ENCODE assay signal across 13 cellular contexts in the genomic region with DNA sequence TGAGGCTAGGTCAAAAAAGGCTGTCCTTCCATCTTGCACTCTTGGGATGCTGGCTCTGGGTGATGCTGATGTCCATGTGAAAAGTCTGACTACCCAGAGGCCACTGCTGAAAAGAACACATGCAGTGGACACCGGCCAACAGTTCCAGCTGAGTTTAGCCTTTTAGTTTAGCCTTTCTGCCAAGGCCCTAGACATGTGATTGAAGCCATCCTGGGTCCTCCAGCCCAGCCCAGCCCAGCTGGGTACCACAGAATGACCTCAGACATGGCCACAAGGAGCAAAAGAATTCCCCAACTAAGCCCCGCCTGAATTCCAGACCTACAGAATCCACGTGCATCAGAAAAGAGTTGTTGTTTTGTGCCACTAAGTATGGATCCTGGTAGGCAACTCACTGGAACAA. TPM values are rescaled to one million over a fixed set of nuclear protein-coding genes. Genes with fewer than 3 reads are reported as not detected.
A peak's percentile ranks its signal among the peaks of the same experiment; 100 is the strongest.
DNase-seq lines count a peak whose midpoint lies in the region; ATAC-seq and TF ChIP-seq lines count a peak whose summit lies in the region.
"Had no signal": no experiment of that assay in that cellular context is flagged by ENCODE, and none has a peak within 500 bp of the region (broad histone marks: within the 10 kb centered on the region; RNA-seq: fewer than 3 reads in every experiment).

No MANE protein-coding gene starts in this region.

- H3K27ac ChIP-seq in OCI-LY7 (ENCODE audit: low read depth, low read length, poor library complexity, severe bottlenecking) (peak overlapping the region; percentile 97), osteoblast (ENCODE audit: low read depth, low read length) (no peak overlapping the region)
- no peak overlapping the region for H3K27ac ChIP-seq in CD8-positive, alpha-beta memory T cell (ENCODE audit: low read depth, low read length)
- H3K27ac ChIP-seq: adrenal gland, pancreas had no signal

- peak overlapping the region in 1 of 7 donors; percentile 66 for H3K4me3 Mint-ChIP-seq in CD8-positive, alpha-beta memory T cell

- TF ChIP-seq CTCF in OCI-LY7 (conservative IDR thresholded peaks at IDR 0.05; ENCODE audit: low read length) (no peak), osteoblast (IDR thresholded peaks at IDR 0.05; ENCODE audit: extremely low read depth, low read depth, low read length) (no peak)

- H3K36me3 ChIP-seq in OCI-LY7 (ENCODE audit: insufficient read depth, low read length): peaks cover 32% of the 10 kb centered on the region
- H3K36me3 ChIP-seq in osteoblast (ENCODE audit: insufficient read depth, low read length): no peaks in the 10 kb centered on the region
- no peaks in the 10 kb centered on the region for H3K36me3 ChIP-seq in CD8-positive, alpha-beta memory T cell (ENCODE audit: insufficient read depth, low read length)
- H3K36me3 ChIP-seq: adrenal gland, pancreas had no signal

- no peaks in the 10 kb centered on the region for H3K9me3 ChIP-seq in OCI-LY7 (ENCODE audit: low read length)
- no peaks in the 10 kb centered on the region for H3K9me3 ChIP-seq in osteoblast (ENCODE audit: low read depth, low read length)
- H3K9me3 ChIP-seq in CD8-positive, alpha-beta memory T cell (ENCODE audit: low read length): no peaks in the 10 kb centered on the region
- H3K9me3 ChIP-seq: adrenal gland, pancreas had no signal

- ATAC-seq in GM21619 (IDR thresholded peaks at IDR 0.05; ENCODE audit: unreplicated experiment): no peak
- ATAC-seq: pancreas had no signal

- no peaks in the 10 kb centered on the region for H3K9me2 ChIP-seq in OCI-LY7 (ENCODE audit: insufficient read depth, low read length)

- H2AFZ ChIP-seq in OCI-LY7 (ENCODE audit: low read length): no peak overlapping the region
- no peak overlapping the region for H2AFZ ChIP-seq in osteoblast (ENCODE audit: low read length)

- CTCF ChIA-PET in OCI-LY7 (lab: Charles Lee; ENCODE audit: unreplicated experiment): no interaction called here
- CTCF ChIA-PET in CD8-positive, alpha-beta memory T cell (lab: Charles Lee): interaction anchor here (1.2 to 8.8 kb wide), 4 partner anchors 62 to 112 kb away, joined by 3 to 183 read pairs (median 85); a partner anchor contains a TSS

- H3K9me3 Mint-ChIP-seq in CD8-positive, alpha-beta memory T cell: no peaks in the 10 kb centered on the region

- intact Hi-C loops in OCI-LY7 (cut with micrococcal nuclease; ENCODE audit: unreplicated experiment): no loop called here

- no peaks in the 10 kb centered on the region for H3K27me3 ChIP-seq in osteoblast (ENCODE audit: insufficient read depth, low read length)
- no peaks in the 10 kb centered on the region for H3K27me3 ChIP-seq in CD8-positive, alpha-beta memory T cell (ENCODE audit: insufficient read depth, low read length, poor library complexity, severe bottlenecking)
- H3K27me3 ChIP-seq: adrenal gland, pancreas had no signal

- POLR2A ChIA-PET in OCI-LY7 (lab: Charles Lee): no interaction called here
- POLR2A ChIA-PET in CD8-positive, alpha-beta memory T cell (lab: Charles Lee): no interaction called here

- H3K79me2 ChIP-seq in OCI-LY7 (ENCODE audit: insufficient read depth, low read depth, low read length) (peaks cover 11% of the 10 kb centered on the region; the same call in 1 of the 2 replicates), osteoblast (ENCODE audit: insufficient read depth, low read length) (no peaks in the 10 kb centered on the region)

- peak overlapping the region in 2 of 8 donors; percentile 32 to 38 for H3K27ac Mint-ChIP-seq in CD8-positive, alpha-beta memory T cell

- no peaks in the 10 kb centered on the region for H4K20me1 ChIP-seq in OCI-LY7 (ENCODE audit: insufficient read depth, low read length)
- H4K20me1 ChIP-seq in osteoblast (ENCODE audit: insufficient read depth, low read length): no peaks in the 10 kb centered on the region

- peaks cover 19 to 27% (median 27%) of the 10 kb centered on the region in 3 donors for H3K4me1 Mint-ChIP-seq in CD8-positive, alpha-beta memory T cell

- peaks cover 0 to 2% of the 10 kb centered on the region in 2 donors for H3K27me3 Mint-ChIP-seq in CD8-positive, alpha-beta memory T cell

- H3K4me3 ChIP-seq in OCI-LY7 (ENCODE audit: low read depth, low read length, poor library complexity, severe bottlenecking) (peak overlapping the region; percentile 4), osteoblast (ENCODE audit: insufficient read depth, low read length) (no peak overlapping the region)
- no peak overlapping the region for H3K4me3 ChIP-seq in CD8-positive, alpha-beta memory T cell (ENCODE audit: low read length)
- H3K4me3 ChIP-seq: adrenal gland, pancreas had no signal

- peaks cover 6 to 14% (median 9%) of the 10 kb centered on the region in 3 donors for H3K36me3 Mint-ChIP-seq in CD8-positive, alpha-beta memory T cell

- BruUV-seq in OCI-LY7 (replicated peaks; lab: Mats Ljungman, UMichigan): no TSS peak

- H3K4me1 ChIP-seq in OCI-LY7 (ENCODE audit: insufficient read depth, low read length, poor library complexity, severe bottlenecking) (peaks cover 54% of the 10 kb centered on the region), osteoblast (ENCODE audit: insufficient read depth, low read length) (peaks cover 2% of the 10 kb centered on the region)
- H3K4me1 ChIP-seq in CD8-positive, alpha-beta memory T cell (ENCODE audit: insufficient read depth, low read length): peaks cover 17% of the 10 kb centered on the region
- H3K4me1 ChIP-seq: adrenal gland had no signal

- H3K4me2 ChIP-seq in OCI-LY7 (ENCODE audit: low read length) (peak overlapping the region; percentile 68), osteoblast (ENCODE audit: insufficient read depth, low read length) (no peak overlapping the region)

- peak in 12 of 14 donors; percentile 34 to 87 (median 78) for DNase-seq in C1 segment of cervical spinal cord (lab: John Stamatoyannopoulos, UW)
- DNase-seq in OCI-LY7 (ENCODE audit: low spot score): no peak
- peak; percentile 85 for DNase-seq in fibroblast of peridontal ligament (ENCODE audit: extremely low read depth)
- DNase-seq in osteoblast (ENCODE audit: insufficient read length, low spot score, missing footprints): peak; percentile 85
- no peak for DNase-seq in NCI-H510A (lab: John Stamatoyannopoulos, UW)
- no peak for DNase-seq in NCI-H446 treated with DMSO at 0.1 percent for 48 hours (lab: John Stamatoyannopoulos, UW)
- no peak for DNase-seq in CD8-positive, alpha-beta memory T cell
- DNase-seq: activated CD4-positive, CD25-positive, alpha-beta regulatory T cell; DMS79 treated with DMSO at 0.1 percent for 48 hours; OCI-M1; pancreas had no signal

RNA-seq across cellular contexts. Expression of a gene that starts 17.4 kb away (rescaled TPM):
- total RNA-seq in OCI-LY7 (2014; rRNA removed; shearing (Covaris generic)): 75.7 and 104 TPM in 2 replicates
- total RNA-seq in OCI-LY7 (2022): 79.4 and 89.2 TPM in 2 replicates
- 52.8 and 56.6 TPM in 2 replicates for total RNA-seq in osteoblast
- 10 to 100 TPM; 76.3 to 76.4 TPM for total RNA-seq in CD8-positive, alpha-beta memory T cell
- 96.4 TPM for polyA plus RNA-seq in CD8-positive, alpha-beta memory T cell

RNA-seq across cellular contexts. Expression of a gene that starts 25.2 kb away (rescaled TPM):
- total RNA-seq in OCI-LY7 (2014; rRNA removed; shearing (Covaris generic)): 0.57 TPM in 1 of 2 replicates, not detected in the other
- not detected in 2 replicates for total RNA-seq in OCI-LY7 (2022)
- total RNA-seq in osteoblast: 8.7 and 13.0 TPM in 2 replicates
- total RNA-seq in CD8-positive, alpha-beta memory T cell: 10 to 100 TPM; 11.3 to 12.6 TPM
- 15.2 TPM for polyA plus RNA-seq in CD8-positive, alpha-beta memory T cell

RNA-seq across cellular contexts. Expression of a gene that starts 36.2 kb away (rescaled TPM):
- total RNA-seq in OCI-LY7 (2014; rRNA removed; shearing (Covaris generic)): 4.4 TPM in 1 of 2 replicates, not detected in the other
- 0.46 TPM in 1 of 2 replicates, not detected in the other for total RNA-seq in OCI-LY7 (2022)
- total RNA-seq in osteoblast: not detected in 2 replicates
- total RNA-seq in CD8-positive, alpha-beta memory T cell: under 1 TPM in 1 of 2 experiments, not detected in 1; 0.55 TPM
- polyA plus RNA-seq in CD8-positive, alpha-beta memory T cell: not detected

RNA-seq across cellular contexts. Expression of a gene that starts 55.2 kb away (rescaled TPM):
- not detected in 2 replicates for total RNA-seq in OCI-LY7 (2014; rRNA removed; shearing (Covaris generic))
- total RNA-seq in OCI-LY7 (2022): not detected in 2 replicates
- total RNA-seq in osteoblast: not detected in 2 replicates
- not detected for total RNA-seq in CD8-positive, alpha-beta memory T cell
- not detected for polyA plus RNA-seq in CD8-positive, alpha-beta memory T cell
- polyA plus RNA-seq: pancreas had no signal

Comparison
In these comparisons a context has a peak if more than half of its experiments do, and no peak if none do; other contexts are left out.
1. DNase-seq: peak in C1 segment of cervical spinal cord (12 of 14), fibroblast of peridontal ligament (single experiment) and osteoblast (single experiment); none in OCI-LY7 (single experiment), NCI-H510A (single experiment), NCI-H446 treated with DMSO at 0.1 percent for 48 hours (single experiment) and CD8-positive, alpha-beta memory T cell (0 of 5).